8 cellular contexts compared by ENCODE assay signal in the genomic region with DNA sequence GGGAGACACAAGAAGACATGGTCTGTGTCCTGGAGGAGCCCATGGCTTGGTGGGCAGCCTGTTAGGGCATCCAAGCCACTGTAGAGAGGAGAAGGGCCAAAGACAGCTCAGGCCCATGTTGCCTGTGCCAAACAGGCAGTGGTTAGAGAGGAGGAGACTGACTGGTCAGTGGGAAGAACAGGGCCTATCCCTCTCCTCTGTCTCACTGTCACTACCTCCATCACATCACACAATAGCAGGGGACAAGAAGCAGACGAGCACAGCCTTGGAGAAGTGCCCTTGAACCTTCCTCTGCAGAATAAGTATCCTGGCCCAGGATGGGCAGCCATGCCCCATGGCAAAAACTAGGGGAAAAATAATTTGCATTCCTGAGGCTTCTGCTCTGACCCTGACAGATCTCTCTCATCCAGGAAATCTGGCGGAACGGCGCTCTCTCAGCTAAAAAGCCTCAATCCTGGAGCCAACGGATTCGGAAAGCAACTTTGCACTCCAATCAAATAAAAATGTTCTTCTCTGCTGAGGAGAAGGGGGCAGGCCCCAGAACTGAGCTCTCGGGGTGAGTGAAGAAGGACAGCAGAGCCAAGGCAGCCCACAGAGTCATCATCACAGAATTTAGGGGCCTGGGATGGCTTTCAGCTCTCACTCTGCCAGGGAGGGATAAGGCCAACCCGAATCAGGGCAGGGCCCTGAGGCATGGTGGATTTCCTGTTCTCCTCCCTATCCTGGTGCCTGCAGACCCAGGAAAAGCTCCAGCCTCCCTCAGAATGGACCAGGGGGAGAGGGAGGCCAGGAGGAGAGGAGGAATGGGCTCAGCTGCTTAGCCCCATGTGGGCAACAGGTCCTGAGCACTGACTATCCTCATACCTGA. TPM values are rescaled to one million over a fixed set of nuclear protein-coding genes. Genes with fewer than 3 reads are reported as not detected.
DNase-seq lines count a peak whose midpoint lies in the region; ATAC-seq and TF ChIP-seq lines count a peak whose summit lies in the region.

No MANE protein-coding gene starts in this region.

- peaks cover 26 to 32% of the 10 kb centered on the region in 2 donors for H3K27me3 Mint-ChIP-seq in natural killer cell (ENCODE audit: low read depth in 2 of 2)

- intact Hi-C loops in A673 (cut with micrococcal nuclease; ENCODE audit: unreplicated experiment) = no loop called here
- intact Hi-C loops in natural killer cell (cut with micrococcal nuclease) = no loop called here

- POLR2A ChIA-PET in A673 (lab: Charles Lee; ENCODE audit: low non-redundant PET) = no interaction called here

- peaks cover 24 to 34% of the 10 kb centered on the region in 2 donors for H3K4me1 Mint-ChIP-seq in natural killer cell

- H3K9me3 Mint-ChIP-seq in natural killer cell = no peaks in the 10 kb centered on the region

- H3K9ac ChIP-seq in HUES64 (ENCODE audit: low read depth, low read length) (peak overlapping the region; percentile 31; the same call in 1 of the 2 replicates), duodenal mucosa (ENCODE audit: low read depth in 1 of 2, low read length in 2 of 2) (peak overlapping the region; percentile 4 to 63)

- peaks cover 51% of the 10 kb centered on the region for H3K4me1 ChIP-seq in A673 (ENCODE audit: insufficient read depth, low read length, poor library complexity, severe bottlenecking)
- peaks cover 33% of the 10 kb centered on the region for H3K4me1 ChIP-seq in HUES64 (ENCODE audit: insufficient read depth, low read length)
- peaks cover 31 to 42% of the 10 kb centered on the region in 2 donors for H3K4me1 ChIP-seq in duodenal mucosa (ENCODE audit: control insufficient read depth in 1 of 2, insufficient read depth in 2 of 2, low read length in 2 of 2)

- H3K9me3 ChIP-seq in A673 (ENCODE audit: low read depth, low read length, poor library complexity, severe bottlenecking) = no peaks in the 10 kb centered on the region
- no peaks in the 10 kb centered on the region for H3K9me3 ChIP-seq in HUES64 (ENCODE audit: insufficient read depth, low read depth, low read length)
- H3K9me3 ChIP-seq in duodenal mucosa (ENCODE audit: control insufficient read depth in 1 of 2, low read length in 2 of 2) = no peaks in the 10 kb centered on the region

- BruUV-seq in A673 (replicated peaks; lab: Mats Ljungman, UMichigan) = no TSS peak

- TF ChIP-seq CTCF in A673 (conservative IDR thresholded peaks at IDR 0.05; ENCODE audit: low read depth, low read length) = no peak
- no peak for TF ChIP-seq CTCF in natural killer cell (IDR thresholded peaks at IDR 0.05)
- TF ChIP-seq CTCF in GM10266 (IDR thresholded peaks at IDR 0.05; ENCODE audit: control insufficient read depth, insufficient read depth, low read depth, missing control alignments) = no peak

- H3K27me3 ChIP-seq in A673 (replicated peaks; ENCODE audit: insufficient read depth, low read depth, low read length, poor library complexity) (no peaks in the 10 kb centered on the region), HUES64 (ENCODE audit: insufficient read depth, low read length) (peaks cover 29% of the 10 kb centered on the region), duodenal mucosa (ENCODE audit: control insufficient read depth in 1 of 2, insufficient read depth in 2 of 2, low read length in 2 of 2) (no peaks in the 10 kb centered on the region)

- peak overlapping the region; percentile 84 for H3K27ac ChIP-seq in A673 (ENCODE audit: low read depth, low read length, poor library complexity, severe bottlenecking)
- no peak overlapping the region for H3K27ac ChIP-seq in HUES64 (ENCODE audit: low read depth, low read length)
- no peak overlapping the region for H3K27ac ChIP-seq in duodenal mucosa (ENCODE audit: low read depth, low read length)

- H3K36me3 ChIP-seq in A673 (ENCODE audit: insufficient read depth, low read length, poor library complexity, severe bottlenecking) (no peaks in the 10 kb centered on the region), HUES64 (ENCODE audit: insufficient read depth, low read length) (no peaks in the 10 kb centered on the region), duodenal mucosa (ENCODE audit: control insufficient read depth in 1 of 2, insufficient read depth in 2 of 2, low read length in 2 of 2) (no peaks in the 10 kb centered on the region)

- WGBS in HUES64 = 76% methylated on average over 8 of the region's 8 CpGs

- H3K27ac Mint-ChIP-seq in natural killer cell = peak overlapping the region; percentile 53 to 71

- DNase-seq in A673 (ENCODE audit: low spot score) (no peak), natural killer cell (no peak), GM10266 (ENCODE audit: extremely low spot score) (no peak), GOT3 (lab: John Stamatoyannopoulos, UW) (no peak)

- CTCF ChIA-PET in A673 (lab: Charles Lee) = interaction anchor here (0.7 to 1.3 kb wide), 2 partner anchors 12 to 23 kb away, joined by 3 to 6 read pairs; no protein-coding TSS in a partner anchor

- no peak for ATAC-seq in natural killer cell
- no peak for ATAC-seq in GM21423 (IDR thresholded peaks at IDR 0.05; ENCODE audit: unreplicated experiment)
- no peak for ATAC-seq in HG02840 (IDR thresholded peaks at IDR 0.05; ENCODE audit: low FRiP score, unreplicated experiment)

- peak overlapping the region; percentile 88 for H3K4me3 Mint-ChIP-seq in natural killer cell

- H3K36me3 Mint-ChIP-seq in natural killer cell = no peaks in the 10 kb centered on the region

- H3K4me3 ChIP-seq in A673 (ENCODE audit: low read depth, low read length, poor library complexity, severe bottlenecking) (peak overlapping the region; percentile 89), HUES64 (ENCODE audit: low read length) (peak overlapping the region; percentile 60), duodenal mucosa (ENCODE audit: low read depth in 1 of 2, low read length in 2 of 2) (peak overlapping the region; percentile 58 to 60)

RNA-seq across cellular contexts. Expression of a gene that starts 1.6 kb away (rescaled TPM):
- total RNA-seq in A673 (2021) (42.9 and 43.2 TPM in 2 replicates), natural killer cell (1 to 10 TPM in 2 of 3 donors, under 1 TPM in 1; 0.94 to 2.4 (median 1.7) TPM)
- polyA plus RNA-seq in HUES64 (2013, experiment 1 of 2) = 30.3 TPM
- polyA plus RNA-seq in HUES64 (2013, experiment 2 of 2) = 35.4 TPM

RNA-seq across cellular contexts. Expression of a gene that starts 56.3 kb away (rescaled TPM):
- total RNA-seq in A673 (2021) = 1.4 and 1.7 TPM in 2 replicates
- polyA plus RNA-seq in HUES64 (2013, experiment 1 of 2) = 0.15 TPM
- 0.13 TPM for polyA plus RNA-seq in HUES64 (2013, experiment 2 of 2)
- under 1 TPM in 1 of 3 donors, not detected in 2; 0.20 TPM for total RNA-seq in natural killer cell

RNA-seq across cellular contexts. Expression of a gene that starts 56.5 kb away (rescaled TPM):
- 0.95 and 1.1 TPM in 2 replicates for total RNA-seq in A673 (2021)
- not detected for polyA plus RNA-seq in HUES64 (2013, experiment 1 of 2)
- polyA plus RNA-seq in HUES64 (2013, experiment 2 of 2) = not detected
- under 1 TPM in 2 of 3 donors, not detected in 1; 0.39 to 0.40 TPM for total RNA-seq in natural killer cell

Comparison
In these comparisons a context has a peak if more than half of its experiments do, and no peak if none do; other contexts are left out.
1. RNA of a gene that starts 1.6 kb away (total RNA-seq): 42.9 to 43.2 TPM in A673; 0.94 to 2.4 TPM in natural killer cell; every median in the first group is over 10 times any median in the second.
2. Peak in every context shown above with its lines, with median percentiles within 50 percentile points of each other: H3K4me3 ChIP-seq.